ENCODE assay signal across 8 cellular contexts in the genomic region with DNA sequence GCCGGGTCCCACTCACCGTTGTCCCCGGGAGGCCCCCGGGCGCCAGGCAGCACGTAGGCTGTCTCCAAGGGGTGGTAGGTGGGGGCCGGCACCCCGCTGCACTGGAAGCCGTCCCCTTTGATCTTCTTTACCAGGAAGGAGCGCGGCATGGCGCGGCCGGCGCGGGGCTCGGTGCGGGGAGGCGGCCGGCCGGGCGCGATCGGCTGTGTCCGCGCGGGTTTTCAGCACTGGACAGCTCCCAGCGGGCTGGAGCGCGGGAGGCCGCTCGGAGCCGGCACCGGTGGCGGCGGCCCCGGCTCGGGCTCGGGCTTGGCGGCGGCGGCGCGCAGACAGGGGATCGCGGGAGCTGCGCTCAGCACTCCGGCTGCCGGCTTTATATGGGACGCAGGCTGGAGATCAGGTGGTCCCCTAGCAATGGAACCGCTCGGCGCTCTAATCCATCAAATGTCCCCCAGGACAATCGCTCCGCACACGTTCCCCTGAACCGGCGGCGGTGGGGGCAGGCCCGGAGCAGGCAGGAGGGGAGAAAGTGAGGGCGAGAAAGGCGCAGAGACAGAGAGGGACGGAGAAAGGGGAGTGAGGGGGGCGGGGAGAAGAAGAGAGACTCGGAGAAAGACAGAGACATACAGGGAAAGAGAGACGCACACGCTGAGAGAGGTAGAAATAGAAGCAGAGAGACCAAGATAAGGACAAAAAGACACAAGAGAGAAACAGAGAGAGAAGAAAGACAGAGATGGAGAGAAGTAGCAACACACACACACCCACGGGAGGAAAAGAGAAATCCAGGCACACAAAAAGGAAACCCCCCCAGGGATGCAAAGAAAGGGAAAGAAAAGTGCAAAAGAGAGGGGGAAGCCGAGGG. TPM values are rescaled to one million over a fixed set of nuclear protein-coding genes. Genes with fewer than 3 reads are reported as not detected.
DNase-seq lines count a peak whose midpoint lies in the region; ATAC-seq, FAIRE-seq and TF ChIP-seq lines count a peak whose summit lies in the region.

A gene (minus strand): TSS at position 350 of the 862 bp plus-strand sequence. CDS start 201 bp downstream, at position 149.

- no peaks in the 10 kb centered on the region for H4K20me1 ChIP-seq in GM23338 (replicated peaks; ENCODE audit: insufficient read depth)

- peak; percentile 77 for ATAC-seq in GM23338
- ATAC-seq in GM21528 (IDR thresholded peaks at IDR 0.05; ENCODE audit: low FRiP score, unreplicated experiment): no peak

- FAIRE-seq in frontal cortex (lab: Jason Lieb, UNC): no peak

- H3K27me3 ChIP-seq in GM23338 (ENCODE audit: insufficient read depth): peaks cover 47% of the 10 kb centered on the region
- H3K27me3 ChIP-seq in suprapubic skin: peaks cover 99% of the 10 kb centered on the region

- peaks cover 48% of the 10 kb centered on the region for H3K27me3 Mint-ChIP-seq in GM23338 (ENCODE audit: insufficient read depth, low read depth, poor library complexity)

- H3K4me1 ChIP-seq in GM23338 (ENCODE audit: insufficient read depth) (peaks cover 21% of the 10 kb centered on the region; the same call in 1 of the 2 replicates), suprapubic skin (peaks cover 17% of the 10 kb centered on the region)

- H3F3A ChIP-seq in GM23338 (replicated peaks; ENCODE audit: low read depth): 0 out of 2 replicates have a peak, but pooled peaks cover 4% of the 10 kb centered on the region

- H2AFZ ChIP-seq in GM23338: peak within 1 kb of the TSS; percentile 99

- H3K9me2 ChIP-seq in GM23338 (ENCODE audit: insufficient read depth): no peaks in the 10 kb centered on the region

- H3K36me3 ChIP-seq in GM23338 (ENCODE audit: insufficient read depth) (no peaks in the 10 kb centered on the region), suprapubic skin (no peaks in the 10 kb centered on the region)

- peak; percentile 84 for DNase-seq in GM23338 (ENCODE audit: low spot score)
- DNase-seq in OCI-M1 (lab: John Stamatoyannopoulos, UW): peak; percentile 88
- DNase-seq in activated gamma-delta T cell (lab: John Stamatoyannopoulos, UW): peak; percentile 39
- DNase-seq in frontal cortex (ENCODE audit: low spot score in 2 of 2): peak; percentile 90 to 95
- DNase-seq in nucleus accumbens (lab: John Stamatoyannopoulos, UW): peak in 45 of 56 donors; percentile 6 to 78 (median 38)
- no peak for DNase-seq in suprapubic skin (ENCODE audit: low spot score in 2 of 2)
- DNase-seq in NCI-H187 (lab: John Stamatoyannopoulos, UW): no peak

- H3K4me3 ChIP-seq in GM23338 (peak within 1 kb of the TSS; percentile 88), suprapubic skin (peak within 1 kb of the TSS; percentile 22)

- H3K9me3 ChIP-seq in suprapubic skin: no peaks in the 10 kb centered on the region

- TF ChIP-seq CTCF in GM23338 (conservative IDR thresholded peaks at IDR 0.05; ENCODE audit: low read depth in 2 of 2): no peak
- TF ChIP-seq CTCF in suprapubic skin (IDR thresholded peaks at IDR 0.05): no peak

- H3K4me3 Mint-ChIP-seq in GM23338: peak within 1 kb of the TSS; percentile 79

- H3K36me3 Mint-ChIP-seq in GM23338 (ENCODE audit: low read depth): no peaks in the 10 kb centered on the region

- no peaks in the 10 kb centered on the region for H3K79me2 ChIP-seq in GM23338 (replicated peaks; ENCODE audit: insufficient read depth)

- H3K27ac Mint-ChIP-seq in GM23338: no peak within 1 kb of the TSS

- 3% methylated on average over 31 of the region's 69 CpGs for WGBS in suprapubic skin

- H3K4me2 ChIP-seq in GM23338: peak within 1 kb of the TSS; percentile 100

- no peak for TF ChIP-seq POLR2A in suprapubic skin (IDR thresholded peaks at IDR 0.05)

- no peak for TF ChIP-seq EP300 in suprapubic skin (IDR thresholded peaks at IDR 0.05)

- H3K4me1 Mint-ChIP-seq in GM23338: peaks cover 34% of the 10 kb centered on the region

- no peaks in the 10 kb centered on the region for H3K9me3 Mint-ChIP-seq in GM23338

- H3K27ac ChIP-seq in GM23338 (ENCODE audit: low read depth) (no peak within 1 kb of the TSS), suprapubic skin (no peak within 1 kb of the TSS)

TF ChIP-seq in GM23338, 12 proteins besides CTCF, POLR2A, EP300 and RAD21 (continues in another document):
- TF ChIP-seq, protein P1, sequence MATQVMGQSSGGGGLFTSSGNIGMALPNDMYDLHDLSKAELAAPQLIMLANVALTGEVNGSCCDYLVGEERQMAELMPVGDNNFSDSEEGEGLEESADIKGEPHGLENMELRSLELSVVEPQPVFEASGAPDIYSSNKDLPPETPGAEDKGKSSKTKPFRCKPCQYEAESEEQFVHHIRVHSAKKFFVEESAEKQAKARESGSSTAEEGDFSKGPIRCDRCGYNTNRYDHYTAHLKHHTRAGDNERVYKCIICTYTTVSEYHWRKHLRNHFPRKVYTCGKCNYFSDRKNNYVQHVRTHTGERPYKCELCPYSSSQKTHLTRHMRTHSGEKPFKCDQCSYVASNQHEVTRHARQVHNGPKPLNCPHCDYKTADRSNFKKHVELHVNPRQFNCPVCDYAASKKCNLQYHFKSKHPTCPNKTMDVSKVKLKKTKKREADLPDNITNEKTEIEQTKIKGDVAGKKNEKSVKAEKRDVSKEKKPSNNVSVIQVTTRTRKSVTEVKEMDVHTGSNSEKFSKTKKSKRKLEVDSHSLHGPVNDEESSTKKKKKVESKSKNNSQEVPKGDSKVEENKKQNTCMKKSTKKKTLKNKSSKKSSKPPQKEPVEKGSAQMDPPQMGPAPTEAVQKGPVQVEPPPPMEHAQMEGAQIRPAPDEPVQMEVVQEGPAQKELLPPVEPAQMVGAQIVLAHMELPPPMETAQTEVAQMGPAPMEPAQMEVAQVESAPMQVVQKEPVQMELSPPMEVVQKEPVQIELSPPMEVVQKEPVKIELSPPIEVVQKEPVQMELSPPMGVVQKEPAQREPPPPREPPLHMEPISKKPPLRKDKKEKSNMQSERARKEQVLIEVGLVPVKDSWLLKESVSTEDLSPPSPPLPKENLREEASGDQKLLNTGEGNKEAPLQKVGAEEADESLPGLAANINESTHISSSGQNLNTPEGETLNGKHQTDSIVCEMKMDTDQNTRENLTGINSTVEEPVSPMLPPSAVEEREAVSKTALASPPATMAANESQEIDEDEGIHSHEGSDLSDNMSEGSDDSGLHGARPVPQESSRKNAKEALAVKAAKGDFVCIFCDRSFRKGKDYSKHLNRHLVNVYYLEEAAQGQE (IDR thresholded peaks at IDR 0.05; ENCODE audit: unreplicated experiment): peak; percentile 77
- TF ChIP-seq EZH2phosphoT487 (IDR thresholded peaks at IDR 0.05; ENCODE audit: unreplicated experiment) (no peak), ZNF331 (CRISPR knock-in tag; IDR thresholded peaks at IDR 0.05; ENCODE audit: low read depth) (no peak), POLR2AphosphoS5 (IDR thresholded peaks at IDR 0.05; ENCODE audit: low read depth) (no peak), NANOG (IDR thresholded peaks at IDR 0.05; ENCODE audit: borderline replicate concordance) (no peak)

RNA-seq across cellular contexts. Expression of the gene that starts here (rescaled TPM):
- total RNA-seq in GM23338 (2014; rRNA removed; shearing (Covaris generic)): 0.31 and 0.35 TPM in 2 replicates
- 0.28 TPM in 1 of 2 replicates, not detected in the other for polyA plus RNA-seq in GM23338 (2016; fragmentation: Nextera tagmentation; extraction: Ambion mirVana)
- total RNA-seq in frontal cortex: 1.6 TPM
- total RNA-seq in suprapubic skin: not detected

Comparison
In these comparisons a context has a peak if more than half of its experiments do, and no peak if none do; other contexts are left out.
1. Peak in DNase-seq, ATAC-seq, H3K4me3 ChIP-seq and H3K4me2 ChIP-seq in GM23338; RNA of the gene not detected or under 1 TPM.
2. DNase-seq: peak in OCI-M1 (single experiment), activated gamma-delta T cell (single experiment), frontal cortex (2 of 2) and nucleus accumbens (45 of 56); none in suprapubic skin (0 of 2) and NCI-H187 (0 of 2).